ENCODE assay signal across 14 cellular contexts in genomic region chr11:35185696-35186095, GRCh38.
DNase-seq lines count a peak whose midpoint lies in the region; ATAC-seq and TF ChIP-seq lines count a peak whose summit lies in the region.
"Had no signal": no experiment of that assay in that cellular context is flagged by ENCODE, and none has a peak within 500 bp of the region (broad histone marks: within the 10 kb centered on the region; RNA-seq: fewer than 3 reads in every experiment).

No MANE protein-coding gene starts in this region.

- no peak for ATAC-seq in GM21360 (IDR thresholded peaks at IDR 0.05; ENCODE audit: unreplicated experiment)
- ATAC-seq: activated T-cell treated with anti-CD3 and anti-CD28 coated beads, Interleukin-2, amount 50 U/mL, for 4 hours had no signal

- peak overlapping the region; percentile 43 for H3K27ac Mint-ChIP-seq in T-helper 1 cell treated with Interleukin-12 subunit alpha and Interleukin-12 subunit beta and Interleukin-4 antibody, amounts not matched to agents 30 μg/mL and 1 μg/mL, for 36 hours

- H3K27ac ChIP-seq in OCI-LY3 (ENCODE audit: low read length) = peak overlapping the region; percentile 76
- H3K27ac ChIP-seq in effector memory CD4-positive, alpha-beta T cell (ENCODE audit: insufficient read depth, low read length, poor library complexity, severe bottlenecking) = peak overlapping the region; percentile 43
- peak overlapping the region; percentile 21 for H3K27ac ChIP-seq in neutrophil
- H3K27ac ChIP-seq: SJCRH30, WERI-Rb-1 had no signal

- H3K9me3 Mint-ChIP-seq in T-helper 1 cell treated with Interleukin-12 subunit alpha and Interleukin-12 subunit beta and Interleukin-4 antibody, amounts not matched to agents 30 μg/mL and 1 μg/mL, for 36 hours = no peaks in the 10 kb centered on the region
- H3K9me3 Mint-ChIP-seq: activated T-cell treated with anti-CD3 and anti-CD28 coated beads, Interleukin-2, amount 50 U/mL, for 4 hours had no signal

- peaks cover 36% of the 10 kb centered on the region for H3K4me1 Mint-ChIP-seq in T-helper 1 cell treated with Interleukin-12 subunit alpha and Interleukin-12 subunit beta and Interleukin-4 antibody, amounts not matched to agents 30 μg/mL and 1 μg/mL, for 36 hours (ENCODE audit: low read depth)

- peaks cover 89% of the 10 kb centered on the region for H3K36me3 ChIP-seq in OCI-LY3 (replicated peaks; ENCODE audit: low read depth, low read length)
- peaks cover 88% of the 10 kb centered on the region for H3K36me3 ChIP-seq in effector memory CD4-positive, alpha-beta T cell (ENCODE audit: control insufficient read depth, insufficient read depth, low read length)
- H3K36me3 ChIP-seq in neutrophil = peaks cover 89% of the 10 kb centered on the region
- H3K36me3 ChIP-seq: SJCRH30, WERI-Rb-1 had no signal

- H3K4me1 ChIP-seq in OCI-LY3 (ENCODE audit: low read length) = peaks cover 96% of the 10 kb centered on the region
- peaks cover 32% of the 10 kb centered on the region for H3K4me1 ChIP-seq in effector memory CD4-positive, alpha-beta T cell (ENCODE audit: control insufficient read depth, insufficient read depth, low read length, poor library complexity, severe bottlenecking)
- H3K4me1 ChIP-seq in neutrophil (ENCODE audit: control insufficient read depth in 1 of 2, insufficient read depth in 1 of 2, low read depth in 1 of 2, low read length in 1 of 2) = peaks cover 6 to 10% of the 10 kb centered on the region in 2 experiments
- H3K4me1 ChIP-seq: SJCRH30 had no signal

- H2AFZ ChIP-seq in OCI-LY3 (ENCODE audit: low read depth, low read length) = no peak overlapping the region

- H4K20me1 ChIP-seq in OCI-LY3 (ENCODE audit: insufficient read depth, low read length) = peaks cover 91% of the 10 kb centered on the region

- H3K4me3 ChIP-seq in OCI-LY3 (ENCODE audit: low read length) (no peak overlapping the region), neutrophil (ENCODE audit: low read depth in 1 of 2, low read length in 1 of 2) (no peak overlapping the region)
- H3K4me3 ChIP-seq in effector memory CD4-positive, alpha-beta T cell (ENCODE audit: insufficient read depth, low read depth, low read length, poor library complexity, severe bottlenecking) = no peak overlapping the region
- H3K4me3 ChIP-seq: SJCRH30 had no signal

- H3K27me3 Mint-ChIP-seq in T-helper 1 cell treated with Interleukin-12 subunit alpha and Interleukin-12 subunit beta and Interleukin-4 antibody, amounts not matched to agents 30 μg/mL and 1 μg/mL, for 36 hours (ENCODE audit: low read depth) = no peaks in the 10 kb centered on the region

- H3K4me2 ChIP-seq in OCI-LY3 (ENCODE audit: low read length) = peak overlapping the region; percentile 8; the same call in 1 of the 2 replicates

- H3K9ac ChIP-seq in OCI-LY3 (ENCODE audit: low read length) = no peak overlapping the region

- no peak for DNase-seq in T-helper 1 cell
- DNase-seq in effector memory CD4-positive, alpha-beta T cell = no peak
- no peak for DNase-seq in kidney glomerular epithelial cell (lab: John Stamatoyannopoulos, UW)
- no peak for DNase-seq in NCI-H1417 treated with DMSO at 0.1 percent for 48 hours (lab: John Stamatoyannopoulos, UW)
- DNase-seq: activated T-cell treated with anti-CD3 and anti-CD28 coated beads, Interleukin-2, amount 50 U/mL, for 4 hours; head of caudate nucleus; NCI-H2081 treated with DMSO at 0.1 percent for 48 hours; SJCRH30; substantia nigra; WERI-Rb-1 had no signal

- H3K79me2 ChIP-seq in OCI-LY3 (ENCODE audit: low read length) = peaks cover 92% of the 10 kb centered on the region

- H3K27me3 ChIP-seq in OCI-LY3 (ENCODE audit: low read depth, low read length) (no peaks in the 10 kb centered on the region), neutrophil (no peaks in the 10 kb centered on the region)
- H3K27me3 ChIP-seq in effector memory CD4-positive, alpha-beta T cell (replicated peaks; ENCODE audit: control insufficient read depth, insufficient read depth, low read length, poor library complexity, severe bottlenecking) = no peaks in the 10 kb centered on the region
- H3K27me3 ChIP-seq: SJCRH30 had no signal

- no peaks in the 10 kb centered on the region for H3K9me3 ChIP-seq in OCI-LY3 (ENCODE audit: insufficient read depth, low read length)
- no peaks in the 10 kb centered on the region for H3K9me3 ChIP-seq in effector memory CD4-positive, alpha-beta T cell (ENCODE audit: control insufficient read depth, low read length)
- no peaks in the 10 kb centered on the region for H3K9me3 ChIP-seq in neutrophil
- H3K9me3 ChIP-seq: SJCRH30 had no signal

- peaks cover 72% of the 10 kb centered on the region for H3K36me3 Mint-ChIP-seq in T-helper 1 cell treated with Interleukin-12 subunit alpha and Interleukin-12 subunit beta and Interleukin-4 antibody, amounts not matched to agents 30 μg/mL and 1 μg/mL, for 36 hours (ENCODE audit: low read depth)

- no peak overlapping the region for H3K4me3 Mint-ChIP-seq in T-helper 1 cell treated with Interleukin-12 subunit alpha and Interleukin-12 subunit beta and Interleukin-4 antibody, amounts not matched to agents 30 μg/mL and 1 μg/mL, for 36 hours
- H3K4me3 Mint-ChIP-seq: activated T-cell treated with anti-CD3 and anti-CD28 coated beads, Interleukin-2, amount 50 U/mL, for 4 hours had no signal

- TF ChIP-seq CTCF in OCI-LY3 (IDR thresholded peaks at IDR 0.05; ENCODE audit: low read depth, low read length) (no peak), neutrophil (IDR thresholded peaks at IDR 0.05) (no peak)

Comparison
In these comparisons a context has a peak if more than half of its experiments do, and no peak if none do; other contexts are left out.
1. H3K27ac ChIP-seq: peak in every context shown above with its lines; median percentile 76 in OCI-LY3; 43 in effector memory CD4-positive, alpha-beta T cell; 21 in neutrophil.